1 cellular context compared by ENCODE assay signal in genomic region chr19:57934820-57935665, GRCh38.
TF ChIP-seq lines count a peak whose summit lies in the region.

TSS of gene ZNF418 (minus strand) at chr19:57935402. CDS start at chr19:57933822, 1,580 bp downstream.

TF ChIP-seq in GM12878, 131 proteins besides CTCF, POLR2A, EP300 and RAD21 (continued from another document and continues in another):
- TF ChIP-seq USF1 (IDR thresholded peaks at IDR 0.05; ENCODE audit: borderline replicate concordance, extremely low read length, insufficient read depth, low read depth, low read length) (no peak), BCLAF1 (IDR thresholded peaks at IDR 0.05) (no peak), LARP7 (IDR thresholded peaks at IDR 0.05) (no peak), CUX1 (IDR thresholded peaks at IDR 0.05; ENCODE audit: insufficient replicate concordance, low read depth, low read length) (no peak), RELB (IDR thresholded peaks at IDR 0.05; ENCODE audit: low read depth) (0 out of 2 replicates have a peak, but pooled peaks have one; percentile 27), POLR2AphosphoS5 (IDR thresholded peaks at IDR 0.05; ENCODE audit: low read length) (peak; percentile 71), IRF5 (IDR thresholded peaks at IDR 0.05; ENCODE audit: borderline replicate concordance) (peak; percentile 31; the same call in 1 of the 2 replicates), NRF1 (conservative IDR thresholded peaks at IDR 0.05; ENCODE audit: low read depth, low read length) (0 out of 2 replicates have a peak, but pooled peaks have one; percentile 8), CHD2 (IDR thresholded peaks at IDR 0.05; ENCODE audit: borderline replicate concordance, low read depth, low read length) (peak; percentile 86), PKNOX1 (IDR thresholded peaks at IDR 0.05) (peak; percentile 98), NFYA (IDR thresholded peaks at IDR 0.05; ENCODE audit: borderline replicate concordance, low read depth, low read length) (peak; percentile 26; the same call in 1 of the 2 replicates), NFXL1 (IDR thresholded peaks at IDR 0.05; ENCODE audit: borderline replicate concordance) (no peak), ATF7 (IDR thresholded peaks at IDR 0.05; ENCODE audit: low read depth) (no peak), DPF2 (IDR thresholded peaks at IDR 0.05) (peak; percentile 53; the same call in 1 of the 2 replicates), PML (IDR thresholded peaks at IDR 0.05; ENCODE audit: low read length) (0 out of 2 replicates have a peak, but pooled peaks have one; percentile 36), ZBTB40 (IDR thresholded peaks at IDR 0.05; ENCODE audit: borderline replicate concordance) (peak; percentile 46), ZBTB33 (IDR thresholded peaks at IDR 0.05) (no peak), BCL11A (IDR thresholded peaks at IDR 0.05; ENCODE audit: low read depth, low read length) (no peak), SIX5 (IDR thresholded peaks at IDR 0.05; ENCODE audit: low read depth, low read length, severe bottlenecking) (peak; percentile 78), CHD1 (IDR thresholded peaks at IDR 0.05; ENCODE audit: low read depth, low read length) (no peak), MYC (IDR thresholded peaks at IDR 0.05; ENCODE audit: insufficient read depth, insufficient read length, insufficient replicate concordance, low read length, severe bottlenecking) (no peak), RUNX3 (IDR thresholded peaks at IDR 0.05; ENCODE audit: low read length) (peak; percentile 75), TBL1XR1 (IDR thresholded peaks at IDR 0.05; ENCODE audit: low read depth, low read length) (no peak), HCFC1 (IDR thresholded peaks at IDR 0.05; ENCODE audit: low read length) (peak; percentile 87), STAT3 (IDR thresholded peaks at IDR 0.05; ENCODE audit: low read depth, low read length) (no peak), MYB (IDR thresholded peaks at IDR 0.05; ENCODE audit: borderline replicate concordance, low read depth, low read length) (no peak), SRF (IDR thresholded peaks at IDR 0.05; ENCODE audit: low read depth in 2 of 2, low read length in 2 of 2) (no peak), PBX3 (IDR thresholded peaks at IDR 0.05; ENCODE audit: insufficient replicate concordance, low read depth, low read length) (peak; percentile 96), RB1 (IDR thresholded peaks at IDR 0.05; ENCODE audit: borderline replicate concordance) (no peak), SREBF1 (IDR thresholded peaks at IDR 0.05; ENCODE audit: low read length) (no peak), SMAD1 (IDR thresholded peaks at IDR 0.05; ENCODE audit: low read depth, partially characterized antibody) (no peak), MEF2B (IDR thresholded peaks at IDR 0.05; ENCODE audit: partially characterized antibody, poor library complexity, severe bottlenecking) (no peak)
